In the genomic region with DNA sequence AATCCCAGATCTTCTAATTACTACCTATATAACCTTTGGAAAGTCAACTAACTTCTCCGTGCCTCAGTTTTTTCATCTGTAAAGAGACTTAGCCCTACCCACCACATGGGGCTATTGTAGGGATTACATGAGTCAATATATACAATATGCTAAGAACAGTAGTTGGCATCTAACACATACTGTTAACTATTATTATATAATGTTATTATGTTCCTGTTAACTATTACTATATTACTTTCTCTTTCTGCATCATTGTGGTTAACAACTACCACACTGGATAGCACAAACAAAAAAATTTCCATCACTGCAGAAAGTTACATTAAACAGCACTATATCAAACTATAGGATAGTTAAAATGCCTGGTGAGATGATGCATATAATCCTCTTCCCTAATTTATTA, we compare ENCODE assay signal across 10 cellular contexts. TPM values are rescaled to one million over a fixed set of nuclear protein-coding genes. Genes with fewer than 3 reads are reported as not detected.
A peak's percentile ranks its signal among the peaks of the same experiment; 100 is the strongest.
DNase-seq lines count a peak whose midpoint lies in the region; ATAC-seq and TF ChIP-seq lines count a peak whose summit lies in the region.
"Had no signal": no experiment of that assay in that cellular context is flagged by ENCODE, and none has a peak within 500 bp of the region (broad histone marks: within the 10 kb centered on the region; RNA-seq: fewer than 3 reads in every experiment).

No MANE protein-coding gene starts in this region.

- H3K27ac Mint-ChIP-seq in stimulated activated naive B cell treated with anti-CD40 and anti-IgM and Interleukin-4, amounts not matched to agents 10 μg/mL and 1 μg/mL and 100 μg/mL, for 72 hours: no peak overlapping the region

- no peaks in the 10 kb centered on the region for H3K27me3 Mint-ChIP-seq in stimulated activated naive B cell treated with anti-CD40 and anti-IgM and Interleukin-4, amounts not matched to agents 10 μg/mL and 1 μg/mL and 100 μg/mL, for 72 hours

- no peaks in the 10 kb centered on the region for H3K27me3 ChIP-seq in effector memory CD4-positive, alpha-beta T cell (replicated peaks; ENCODE audit: control insufficient read depth, insufficient read depth, low read length, poor library complexity, severe bottlenecking)
- H3K27me3 ChIP-seq in upper lobe of left lung: no peaks in the 10 kb centered on the region
- H3K27me3 ChIP-seq: stomach had no signal

- TF ChIP-seq POLR2A in upper lobe of left lung (IDR thresholded peaks at IDR 0.05): no peak

- TF ChIP-seq CTCF in choroid plexus epithelial cell (conservative IDR thresholded peaks at IDR 0.05; ENCODE audit: low read depth, low read length): no peak
- no peak for TF ChIP-seq CTCF in upper lobe of left lung (IDR thresholded peaks at IDR 0.05)

- H3K9me3 ChIP-seq in effector memory CD4-positive, alpha-beta T cell (ENCODE audit: control insufficient read depth, low read length): no peaks in the 10 kb centered on the region
- no peaks in the 10 kb centered on the region for H3K9me3 ChIP-seq in upper lobe of left lung
- H3K9me3 ChIP-seq: stomach had no signal

- H3K4me1 ChIP-seq in effector memory CD4-positive, alpha-beta T cell (ENCODE audit: control insufficient read depth, insufficient read depth, low read length, poor library complexity, severe bottlenecking): peaks cover 22% of the 10 kb centered on the region
- peaks cover 16 to 55% (median 44%) of the 10 kb centered on the region in 4 donors for H3K4me1 ChIP-seq in upper lobe of left lung

- no peak for TF ChIP-seq EP300 in upper lobe of left lung (IDR thresholded peaks at IDR 0.05)

- peaks cover 27 to 64% of the 10 kb centered on the region in 2 donors for H3K4me1 Mint-ChIP-seq in stimulated activated naive B cell treated with anti-CD40 and anti-IgM and Interleukin-4, amounts not matched to agents 10 μg/mL and 1 μg/mL and 100 μg/mL, for 72 hours

- H3K27ac ChIP-seq in effector memory CD4-positive, alpha-beta T cell (ENCODE audit: insufficient read depth, low read length, poor library complexity, severe bottlenecking): no peak overlapping the region
- no peak overlapping the region for H3K27ac ChIP-seq in upper lobe of left lung

- peak; percentile 61 for ATAC-seq in GM19463 (IDR thresholded peaks at IDR 0.05; ENCODE audit: unreplicated experiment)
- ATAC-seq in HG03378 (IDR thresholded peaks at IDR 0.05; ENCODE audit: unreplicated experiment): peak; percentile 68
- ATAC-seq in stimulated activated naive B cell treated with anti-CD40 and anti-IgM and Interleukin-4, amounts not matched to agents 10 μg/mL and 1 μg/mL and 100 μg/mL, for 72 hours (replicated peaks): peak; percentile 55 to 71
- ATAC-seq in upper lobe of left lung (ENCODE audit: low FRiP score in 2 of 2): no peak

- 81 to 86% methylated on average over 1 of the region's 1 CpG for WGBS in upper lobe of left lung, 2 donors

- H3K36me3 Mint-ChIP-seq in stimulated activated naive B cell treated with anti-CD40 and anti-IgM and Interleukin-4, amounts not matched to agents 10 μg/mL and 1 μg/mL and 100 μg/mL, for 72 hours: peaks cover 0 to 1% of the 10 kb centered on the region in 2 donors

- H3K4me3 ChIP-seq in choroid plexus epithelial cell (ENCODE audit: low read depth, low read length): peak overlapping the region; percentile 15
- H3K4me3 ChIP-seq in effector memory CD4-positive, alpha-beta T cell (ENCODE audit: insufficient read depth, low read depth, low read length, poor library complexity, severe bottlenecking): no peak overlapping the region
- H3K4me3 ChIP-seq in upper lobe of left lung: no peak overlapping the region
- H3K4me3 ChIP-seq: stomach had no signal

- no peak overlapping the region for H3K4me3 Mint-ChIP-seq in stimulated activated naive B cell treated with anti-CD40 and anti-IgM and Interleukin-4, amounts not matched to agents 10 μg/mL and 1 μg/mL and 100 μg/mL, for 72 hours

- no peaks in the 10 kb centered on the region for H3K36me3 ChIP-seq in effector memory CD4-positive, alpha-beta T cell (ENCODE audit: control insufficient read depth, insufficient read depth, low read length)
- no peaks in the 10 kb centered on the region for H3K36me3 ChIP-seq in upper lobe of left lung
- H3K36me3 ChIP-seq: stomach had no signal

- H3K9me3 Mint-ChIP-seq in stimulated activated naive B cell treated with anti-CD40 and anti-IgM and Interleukin-4, amounts not matched to agents 10 μg/mL and 1 μg/mL and 100 μg/mL, for 72 hours: no peaks in the 10 kb centered on the region

- DNase-seq in choroid plexus epithelial cell (ENCODE audit: low read depth): no peak
- DNase-seq in stimulated activated naive B cell treated with anti-CD40 and anti-IgM and Interleukin-4, amounts not matched to agents 10 μg/mL and 1 μg/mL and 100 μg/mL, for 72 hours: no peak
- no peak for DNase-seq in effector memory CD4-positive, alpha-beta T cell
- no peak for DNase-seq in upper lobe of left lung
- no peak for DNase-seq in activated CD4-positive, alpha-beta T cell treated with anti-CD3 and anti-CD28 coated beads, Interleukin-2, amount 50 U/mL, for 1 hour
- DNase-seq: glutamatergic neuron, NCI-H524 treated with DMSO at 0.1 percent for 48 hours, stomach had no signal

RNA-seq across cellular contexts. Expression of a gene that starts 23.7 kb away (rescaled TPM):
- total RNA-seq in upper lobe of left lung: 10 to 100 TPM; 19.1 to 65.0 (median 34.2) TPM

Comparison
In these comparisons a context has a peak if more than half of its experiments do, and no peak if none do; other contexts are left out.
1. ATAC-seq: peak in GM19463 (single experiment), HG03378 (single experiment) and stimulated activated naive B cell treated with anti-CD40 and anti-IgM and Interleukin-4, amounts not matched to agents 10 μg/mL and 1 μg/mL and 100 μg/mL, for 72 hours (2 of 2); none in upper lobe of left lung (0 of 2).